In genomic region chr3:140088058-140088457, GRCh38 we compare ENCODE assay signal across 1 cellular context.
A peak's percentile ranks its signal among the peaks of the same experiment; 100 is the strongest.
TF ChIP-seq lines count a peak whose summit lies in the region.

No MANE protein-coding gene starts in this region.

TF ChIP-seq in SK-N-SH treated with all-trans-retinoic acid at 6 μM for 48 hours, 23 proteins besides CTCF, POLR2A, EP300 and RAD21 (continued from another document):
- no peak for TF ChIP-seq CREB5 (CRISPR knock-in tag; IDR thresholded peaks at IDR 0.05; ENCODE audit: low read depth)
- TF ChIP-seq ZNF565 (CRISPR knock-in tag; conservative IDR thresholded peaks at IDR 0.05; ENCODE audit: low read depth): no peak
- peak; percentile 72 for TF ChIP-seq TSHZ2 (CRISPR knock-in tag; IDR thresholded peaks at IDR 0.05)
TF ChIP-seq in SK-N-SH treated with all-trans-retinoic acid at 6 μM for 48 hours: peak in this region for 3.
